8 cellular contexts compared by ENCODE assay signal in the genomic region with DNA sequence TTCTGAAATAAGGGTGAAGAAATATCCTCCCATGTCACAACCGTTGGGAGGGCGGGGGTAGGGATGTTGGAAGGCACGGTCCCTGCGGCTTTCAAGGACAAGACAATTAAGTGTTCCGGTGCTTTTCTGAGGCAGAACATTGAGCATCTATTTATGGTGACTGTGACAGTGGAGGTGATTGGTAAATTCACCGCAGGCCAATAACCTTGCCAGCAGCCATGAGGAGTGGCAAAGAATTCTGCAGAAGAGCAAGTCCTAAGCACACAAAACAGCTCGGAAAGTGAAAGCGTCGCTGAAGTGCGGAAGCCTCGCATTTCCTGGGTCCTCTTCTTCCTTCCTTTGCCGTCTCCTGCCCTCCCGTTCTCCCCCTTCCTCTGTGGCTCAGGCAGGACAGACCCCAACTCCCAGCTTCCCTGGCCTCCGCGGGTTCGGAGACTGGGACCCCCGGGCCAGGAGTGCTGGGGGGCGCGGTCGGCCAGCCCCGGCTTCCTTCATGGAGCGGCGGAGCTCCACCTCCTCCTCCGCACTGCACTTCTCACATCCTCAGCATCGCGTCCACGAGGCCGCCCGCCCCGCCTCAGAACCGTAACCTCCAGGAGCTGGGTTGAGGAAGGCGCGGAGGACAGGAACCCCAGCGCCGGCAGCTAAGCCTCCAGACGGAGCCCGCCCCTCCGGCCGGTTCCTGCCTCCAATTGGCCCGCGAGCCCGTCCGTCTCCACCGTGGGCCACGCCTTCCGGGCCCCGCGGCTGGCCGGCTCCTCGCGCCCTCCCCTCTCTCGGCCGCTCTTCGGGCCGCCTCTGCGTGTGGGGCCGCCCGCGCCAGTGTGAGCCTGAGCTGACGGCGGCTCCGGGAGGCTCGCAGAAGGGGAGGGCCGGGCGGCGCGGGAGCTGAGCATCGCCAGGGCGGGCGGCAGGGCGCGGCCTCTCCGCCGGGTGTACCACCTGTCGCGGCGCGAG. TPM values are rescaled to one million over a fixed set of nuclear protein-coding genes. Genes with fewer than 3 reads are reported as not detected.
A peak's percentile ranks its signal among the peaks of the same experiment; 100 is the strongest.
DNase-seq lines count a peak whose midpoint lies in the region; ATAC-seq and TF ChIP-seq lines count a peak whose summit lies in the region.

A gene (plus strand): TSS at position 774 of the 957 bp plus-strand sequence. CDS start 16,703 bp downstream, outside the sequence.

- H2AFZ ChIP-seq in neural progenitor cell (replicated peaks) = peak within 1 kb of the TSS; percentile 96

- peak within 1 kb of the TSS; percentile 94 for H3K4me2 ChIP-seq in neural progenitor cell

- no peak for TF ChIP-seq CTCF in foreskin keratinocyte (conservative IDR thresholded peaks at IDR 0.05)
- TF ChIP-seq CTCF in neural progenitor cell (IDR thresholded peaks at IDR 0.05) = no peak

- H3K9ac ChIP-seq in neural progenitor cell (peak within 1 kb of the TSS; percentile 76), stomach smooth muscle (ENCODE audit: low read length in 2 of 2) (peak within 1 kb of the TSS; percentile 89 to 90)

- H3K4me3 Mint-ChIP-seq in neural progenitor cell = peak within 1 kb of the TSS; percentile 99

- H3K4me1 Mint-ChIP-seq in neural progenitor cell = peaks cover 39% of the 10 kb centered on the region

- H3K9me3 Mint-ChIP-seq in neural progenitor cell = peaks cover 5% of the 10 kb centered on the region

- CTCF ChIA-PET in HEK293T (lab: Yijun Ruan, JAX) = no interaction called here

- H3K27ac ChIP-seq in SJSA1 (peak within 1 kb of the TSS; percentile 77), foreskin keratinocyte (peak within 1 kb of the TSS; percentile 59), neural progenitor cell (peak within 1 kb of the TSS; percentile 84), stomach smooth muscle (ENCODE audit: low read length) (peak within 1 kb of the TSS; percentile 80)

- H3F3A ChIP-seq in neural progenitor cell (ENCODE audit: low read depth) = peaks cover 22% of the 10 kb centered on the region

- peaks cover 5% of the 10 kb centered on the region for H3K36me3 Mint-ChIP-seq in neural progenitor cell

- H3K27ac Mint-ChIP-seq in neural progenitor cell = peak within 1 kb of the TSS; percentile 99

- peak; percentile 97 for ATAC-seq in foreskin keratinocyte

- H3K27me3 Mint-ChIP-seq in neural progenitor cell (ENCODE audit: insufficient read depth, low read depth) = peaks cover 14% of the 10 kb centered on the region

- H3K79me2 ChIP-seq in neural progenitor cell (ENCODE audit: low read depth) = peaks cover 43% of the 10 kb centered on the region

- peaks cover 15% of the 10 kb centered on the region for H4K20me1 ChIP-seq in neural progenitor cell (ENCODE audit: low read depth)

- POLR2A ChIA-PET in HEK293T (lab: Yijun Ruan, JAX) = interaction anchor here (0.7 to 1.5 kb wide), 13 partner anchors 9 to 151 kb away, joined by 3 to 16 read pairs (median 4); a partner anchor contains a TSS

- H3K4me3 ChIP-seq in SJSA1 = peak within 1 kb of the TSS; percentile 87
- H3K4me3 ChIP-seq in neural progenitor cell = peak within 1 kb of the TSS; percentile 88
- H3K4me3 ChIP-seq in stomach smooth muscle (ENCODE audit: low read length in 2 of 2) = peak within 1 kb of the TSS; percentile 78 to 92

- H3K27me3 ChIP-seq in SJSA1 (replicated peaks) (no peaks in the 10 kb centered on the region), foreskin keratinocyte (no peaks in the 10 kb centered on the region), neural progenitor cell (no peaks in the 10 kb centered on the region), stomach smooth muscle (ENCODE audit: control insufficient read depth in 1 of 2, insufficient read depth in 2 of 2, low read length in 2 of 2) (no peaks in the 10 kb centered on the region)

- peak; percentile 99 for DNase-seq in GM03348 (ENCODE audit: low spot score)
- peak; percentile 89 for DNase-seq in HEK293T (ENCODE audit: extremely low spot score)
- peak; percentile 92 for DNase-seq in MV-4-11 (lab: John Stamatoyannopoulos, UW)
- peak; percentile 88 to 94 for DNase-seq in SJSA1 (ENCODE audit: low read depth in 1 of 2, low spot score in 2 of 2)
- DNase-seq in activated naive CD4-positive, alpha-beta T cell (lab: John Stamatoyannopoulos, UW) = peak; percentile 78 to 92 (median 84)
- DNase-seq in foreskin keratinocyte = peak; percentile 75 to 83
- DNase-seq in neural progenitor cell (ENCODE audit: low spot score) = peak; percentile 95

- no peaks in the 10 kb centered on the region for H3K9me3 ChIP-seq in SJSA1 (replicated peaks)
- no peaks in the 10 kb centered on the region for H3K9me3 ChIP-seq in neural progenitor cell (ENCODE audit: low read depth)
- H3K9me3 ChIP-seq in stomach smooth muscle (ENCODE audit: control insufficient read depth in 2 of 2, low read length in 2 of 2) = no peaks in the 10 kb centered on the region

- peaks cover 4% of the 10 kb centered on the region; the same call in 1 of the 2 replicates for H3K36me3 ChIP-seq in SJSA1
- no peaks in the 10 kb centered on the region for H3K36me3 ChIP-seq in neural progenitor cell
- H3K36me3 ChIP-seq in stomach smooth muscle (ENCODE audit: control insufficient read depth in 2 of 2, insufficient read depth in 2 of 2, low read length in 2 of 2) = no peaks in the 10 kb centered on the region

- H3K4me1 ChIP-seq in SJSA1 (replicated peaks) (peaks cover 7% of the 10 kb centered on the region), foreskin keratinocyte (peaks cover 9% of the 10 kb centered on the region), neural progenitor cell (peaks cover 34% of the 10 kb centered on the region), stomach smooth muscle (ENCODE audit: control insufficient read depth, insufficient read depth, low read length) (peaks cover 6% of the 10 kb centered on the region)

TF ChIP-seq in HEK293T, 16 proteins besides CTCF, POLR2A, EP300 and RAD21:
- TF ChIP-seq TARDBP (IDR thresholded peaks at IDR 0.05) (no peak), FOXA1 (IDR thresholded peaks at IDR 0.05) (no peak), NFRKB (IDR thresholded peaks at IDR 0.05) (no peak)
- TF ChIP-seq, protein P1, sequence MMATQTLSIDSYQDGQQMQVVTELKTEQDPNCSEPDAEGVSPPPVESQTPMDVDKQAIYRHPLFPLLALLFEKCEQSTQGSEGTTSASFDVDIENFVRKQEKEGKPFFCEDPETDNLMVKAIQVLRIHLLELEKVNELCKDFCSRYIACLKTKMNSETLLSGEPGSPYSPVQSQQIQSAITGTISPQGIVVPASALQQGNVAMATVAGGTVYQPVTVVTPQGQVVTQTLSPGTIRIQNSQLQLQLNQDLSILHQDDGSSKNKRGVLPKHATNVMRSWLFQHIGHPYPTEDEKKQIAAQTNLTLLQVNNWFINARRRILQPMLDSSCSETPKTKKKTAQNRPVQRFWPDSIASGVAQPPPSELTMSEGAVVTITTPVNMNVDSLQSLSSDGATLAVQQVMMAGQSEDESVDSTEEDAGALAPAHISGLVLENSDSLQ (IDR thresholded peaks at IDR 0.05) = peak; percentile 98

RNA-seq across cellular contexts. Expression of the gene that starts here (rescaled TPM):
- 45.0 and 49.2 TPM in 2 replicates for total RNA-seq in SJSA1 (2014; rRNA removed; shearing (Covaris generic))
- total RNA-seq in foreskin keratinocyte = 40.2 and 45.1 TPM in 2 replicates
- polyA plus RNA-seq in foreskin keratinocyte = 19.2 and 23.4 TPM in 2 replicates
- 89.4 and 129 TPM in 2 replicates for total RNA-seq in neural progenitor cell (ENCODE audit: low replicate concordance)

Comparison
In these comparisons a context has a peak if more than half of its experiments do, and no peak if none do; other contexts are left out.
1. Peak in every context shown above with its lines: DNase-seq, ATAC-seq, H3K4me3 ChIP-seq and H3K27ac ChIP-seq.